In the genomic region with DNA sequence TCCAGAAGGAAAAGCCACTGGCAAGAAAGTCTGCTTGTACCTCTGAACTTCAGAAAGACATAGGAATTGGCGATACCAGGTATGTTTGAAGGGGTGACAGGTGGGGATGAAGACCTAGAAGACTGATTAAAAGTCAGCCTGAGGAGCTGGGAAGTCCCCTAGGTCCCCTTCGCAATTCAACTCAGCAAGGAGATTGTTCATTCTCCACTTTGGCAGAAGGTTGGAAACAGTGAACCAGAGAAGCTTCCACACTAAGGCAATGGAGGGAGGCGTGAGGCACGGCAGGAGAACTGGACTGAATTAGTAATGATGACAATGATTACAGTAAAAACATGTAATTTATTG, we compare ENCODE assay signal across 13 cellular contexts.
DNase-seq lines count a peak whose midpoint lies in the region; ATAC-seq and TF ChIP-seq lines count a peak whose summit lies in the region.
"Had no signal": no experiment of that assay in that cellular context is flagged by ENCODE, and none has a peak within 500 bp of the region (broad histone marks: within the 10 kb centered on the region; RNA-seq: fewer than 3 reads in every experiment).

No MANE protein-coding gene starts in this region.

- no peaks in the 10 kb centered on the region for H3K36me3 ChIP-seq in A673 (ENCODE audit: insufficient read depth, low read length, poor library complexity, severe bottlenecking)
- H3K36me3 ChIP-seq: vagina had no signal

- no peak overlapping the region for H3K4me3 ChIP-seq in A673 (ENCODE audit: low read depth, low read length, poor library complexity, severe bottlenecking)
- H3K4me3 ChIP-seq: vagina had no signal

- POLR2A ChIA-PET in A673 (lab: Charles Lee; ENCODE audit: low non-redundant PET) = no interaction called here

- H3K4me1 ChIP-seq in A673 (ENCODE audit: insufficient read depth, low read length, poor library complexity, severe bottlenecking) = peaks cover 3% of the 10 kb centered on the region
- H3K4me1 ChIP-seq: vagina had no signal

- peak; percentile 28 for ATAC-seq in GM18519 (IDR thresholded peaks at IDR 0.05; ENCODE audit: low FRiP score, unreplicated experiment)
- peak; percentile 40 for ATAC-seq in GM21423 (IDR thresholded peaks at IDR 0.05; ENCODE audit: unreplicated experiment)
- ATAC-seq in HG02938 (IDR thresholded peaks at IDR 0.05; ENCODE audit: unreplicated experiment) = peak; percentile 21
- peak; percentile 20 for ATAC-seq in HG03469 (IDR thresholded peaks at IDR 0.05; ENCODE audit: unreplicated experiment)

- no peaks in the 10 kb centered on the region for H3K27me3 ChIP-seq in A673 (replicated peaks; ENCODE audit: insufficient read depth, low read depth, low read length, poor library complexity)
- H3K27me3 ChIP-seq: vagina had no signal

- H3K9me3 ChIP-seq in A673 (ENCODE audit: low read depth, low read length, poor library complexity, severe bottlenecking) = no peaks in the 10 kb centered on the region
- H3K9me3 ChIP-seq: vagina had no signal

- no TSS peak for BruUV-seq in A673 (replicated peaks; lab: Mats Ljungman, UMichigan)

- no peak overlapping the region for H3K27ac ChIP-seq in A673 (ENCODE audit: low read depth, low read length, poor library complexity, severe bottlenecking)
- H3K27ac ChIP-seq: vagina had no signal

- DNase-seq in nucleus accumbens (lab: John Stamatoyannopoulos, UW) (no peak), dermis blood vessel endothelial cell (no peak), A673 (ENCODE audit: low spot score) (no peak), islet precursor cell (no peak)
- DNase-seq: activated B cell treated with CpG ODN at 0.5 μM for 24 hours, immature natural killer cell, KBM-7, NCI-H2107 had no signal

- no peak for TF ChIP-seq CTCF in A673 (conservative IDR thresholded peaks at IDR 0.05; ENCODE audit: low read depth, low read length)

- intact Hi-C loops in A673 (cut with micrococcal nuclease; ENCODE audit: unreplicated experiment) = no loop called here

- CTCF ChIA-PET in A673 (lab: Charles Lee) = no interaction called here
